Comparison of ENCODE assay signal across 8 cellular contexts in genomic region chr12:52903855-52904508, GRCh38. TPM values are rescaled to one million over a fixed set of nuclear protein-coding genes. Genes with fewer than 3 reads are reported as not detected.
DNase-seq lines count a peak whose midpoint lies in the region; ATAC-seq, FAIRE-seq and TF ChIP-seq lines count a peak whose summit lies in the region.

No MANE protein-coding gene starts in this region.

- H3K4me1 ChIP-seq in NT2/D1 (ENCODE audit: insufficient read depth, insufficient read length), result peaks cover 23% of the 10 kb centered on the region
- H3K4me1 ChIP-seq in kidney (ENCODE audit: control insufficient read depth in 1 of 2, insufficient read depth in 1 of 2, low read depth in 1 of 2, low read length in 2 of 2), result peaks cover 14 to 27% of the 10 kb centered on the region in 2 donors

- H3K9ac ChIP-seq in NT2/D1 (ENCODE audit: insufficient read length, low read depth) (peak overlapping the region; percentile 99), kidney (ENCODE audit: low read length in 2 of 2) (peak overlapping the region; percentile 26 to 83)

- no peak for TF ChIP-seq CTCF in HFFc6 (IDR thresholded peaks at IDR 0.05)
- TF ChIP-seq CTCF in astrocyte of the cerebellum (IDR thresholded peaks at IDR 0.05; ENCODE audit: low read depth, low read length, missing control alignments), result no peak
- no peak for TF ChIP-seq CTCF in kidney (IDR thresholded peaks at IDR 0.05; ENCODE audit: borderline replicate concordance, extremely low read depth, insufficient read depth)

- peak overlapping the region; percentile 96 for H3K4me3 ChIP-seq in NT2/D1 (ENCODE audit: insufficient read length, low read depth)
- H3K4me3 ChIP-seq in astrocyte of the cerebellum (ENCODE audit: low read depth, low read length), result peak overlapping the region; percentile 30
- H3K4me3 ChIP-seq in kidney (ENCODE audit: low read length in 2 of 2), result peak overlapping the region; percentile 73 to 84

- H3K9me3 ChIP-seq in NT2/D1 (ENCODE audit: insufficient read depth, low read length) (no peaks in the 10 kb centered on the region), kidney (ENCODE audit: control insufficient read depth in 1 of 2, low read length in 2 of 2) (no peaks in the 10 kb centered on the region)

- no peaks in the 10 kb centered on the region for H3K27me3 ChIP-seq in NT2/D1 (ENCODE audit: insufficient read depth, insufficient read length)

- H3K27ac ChIP-seq in kidney (ENCODE audit: low read depth in 2 of 2, low read length in 2 of 2), result peak overlapping the region; percentile 73 to 93

- DNase-seq in Daoy (ENCODE audit: low read depth) (peak; percentile 76), HFFc6 (no peak), NT2/D1 (ENCODE audit: low read depth, low spot score) (no peak), astrocyte of the cerebellum (ENCODE audit: low read depth) (no peak), kidney (peak; percentile 86), NK-92 (lab: John Stamatoyannopoulos, UW; ENCODE audit: unreplicated experiment) (no peak)
- DNase-seq in stimulated activated CD8-positive, alpha-beta memory T cell treated with anti-CD3 and anti-CD28 coated beads, Interleukin-4, amount 100 ng/mL, for 24 hours (ENCODE audit: low read depth), result peak; percentile 19

- no peak for FAIRE-seq in kidney (lab: Jason Lieb, UNC)

- H3K4me1 Mint-ChIP-seq in HFFc6 (ENCODE audit: low read depth), result peaks cover 21% of the 10 kb centered on the region

- peaks cover 1% of the 10 kb centered on the region; the same call in 1 of the 2 replicates for H3K27me3 Mint-ChIP-seq in HFFc6 (ENCODE audit: insufficient read depth)

- peak overlapping the region; percentile 69 for H3K27ac Mint-ChIP-seq in HFFc6

- in situ Hi-C loops in astrocyte of the cerebellum (cut with HindIII; ENCODE audit: low sequenced_read_pairs), result no loop called here

- peaks cover 5% of the 10 kb centered on the region for H3K36me3 Mint-ChIP-seq in HFFc6 (ENCODE audit: low read depth)

- peak overlapping the region; percentile 59 for H3K4me3 Mint-ChIP-seq in HFFc6

- H3K36me3 ChIP-seq in NT2/D1 (ENCODE audit: insufficient read depth, insufficient read length, low read length) (peaks cover 55% of the 10 kb centered on the region), kidney (ENCODE audit: control insufficient read depth in 1 of 2, insufficient read depth in 2 of 2, low read length in 2 of 2) (peaks cover 11 to 22% of the 10 kb centered on the region in 2 donors)

- H3K9me3 Mint-ChIP-seq in HFFc6, result no peaks in the 10 kb centered on the region

- intact Hi-C loops in kidney (cut with DNase I), result no loop called here

- ATAC-seq in GM21526 (IDR thresholded peaks at IDR 0.05; ENCODE audit: low FRiP score, unreplicated experiment), result no peak

RNA-seq across cellular contexts. Expression of gene KRT8, which starts 0.9 kb away (rescaled TPM):
- total RNA-seq in Daoy (2014; rRNA removed; shearing (Covaris generic)), result 107 and 111 TPM in 2 replicates
- total RNA-seq in HFFc6 (2021; fragmentation: NEBNext Ultra II Directional; extraction: Animal tissue kit (Norgen Biotek cat#: 25700)), result 10 to 100 TPM; 41.4 to 50.4 (median 44.8) TPM
- 546 TPM for total RNA-seq in kidney
- polyA plus RNA-seq in kidney (ENCODE audit: insufficient read depth, low read depth, low replicate concordance), result 333 TPM

RNA-seq across cellular contexts. Expression of gene KRT18, which starts 44.9 kb away (rescaled TPM):
- total RNA-seq in Daoy (2014; rRNA removed; shearing (Covaris generic)), result 1,090 and 1,158 TPM in 2 replicates
- total RNA-seq in HFFc6 (2021; fragmentation: NEBNext Ultra II Directional; extraction: Animal tissue kit (Norgen Biotek cat#: 25700)), result 100 to 1,000 TPM; 556 to 745 (median 582) TPM
- 386 TPM for total RNA-seq in kidney
- polyA plus RNA-seq in kidney (ENCODE audit: insufficient read depth, low read depth, low replicate concordance), result 245 TPM

RNA-seq across cellular contexts. Expression of gene KRT78, which starts 55.2 kb away (rescaled TPM):
- 1.2 TPM in 1 of 2 replicates, not detected in the other for total RNA-seq in Daoy (2014; rRNA removed; shearing (Covaris generic))
- total RNA-seq in HFFc6 (2021; fragmentation: NEBNext Ultra II Directional; extraction: Animal tissue kit (Norgen Biotek cat#: 25700)), result under 1 TPM in 1 of 6 experiments, not detected in 5; 0.30 TPM
- not detected for total RNA-seq in kidney
- polyA plus RNA-seq in kidney (ENCODE audit: insufficient read depth, low read depth, low replicate concordance), result not detected

Comparison
In these comparisons a context has a peak if more than half of its experiments do, and no peak if none do; other contexts are left out.
1. DNase-seq: peak in Daoy (single experiment), kidney (single experiment) and stimulated activated CD8-positive, alpha-beta memory T cell treated with anti-CD3 and anti-CD28 coated beads, Interleukin-4, amount 100 ng/mL, for 24 hours (single experiment); none in HFFc6 (single experiment), NT2/D1 (single experiment), astrocyte of the cerebellum (single experiment) and NK-92 (single experiment).
2. H3K4me3 ChIP-seq: peak in every context shown above with its lines; median percentile 96 in NT2/D1; 78 in kidney; 30 in astrocyte of the cerebellum.